Comparison of ENCODE assay signal across 8 cellular contexts in genomic region chr15:84633311-84634227, GRCh38. TPM values are rescaled to one million over a fixed set of nuclear protein-coding genes. Genes with fewer than 3 reads are reported as not detected.
DNase-seq lines count a peak whose midpoint lies in the region; ATAC-seq, FAIRE-seq and TF ChIP-seq lines count a peak whose summit lies in the region.

No MANE protein-coding gene starts in this region.

- no peak for FAIRE-seq in RCC 7860 (lab: Jason Lieb, UNC)

- H3K27me3 ChIP-seq in stomach smooth muscle (ENCODE audit: control insufficient read depth in 1 of 2, insufficient read depth in 2 of 2, low read length in 2 of 2) = no peaks in the 10 kb centered on the region

- peak overlapping the region; percentile 82 to 86 for H3K9ac ChIP-seq in stomach smooth muscle (ENCODE audit: low read length in 2 of 2)

- no peak overlapping the region for H3K27ac Mint-ChIP-seq in neural crest cell (ENCODE audit: unreplicated experiment)

- TF ChIP-seq CTCF in foreskin fibroblast (IDR thresholded peaks at IDR 0.05; ENCODE audit: low read depth, low read length) = no peak
- no peak for TF ChIP-seq CTCF in neural crest cell (conservative IDR thresholded peaks at IDR 0.05)

- peak; percentile 37 for ATAC-seq in HG03457 (IDR thresholded peaks at IDR 0.05; ENCODE audit: unreplicated experiment)

- H3K36me3 ChIP-seq in stomach smooth muscle (ENCODE audit: control insufficient read depth in 2 of 2, insufficient read depth in 2 of 2, low read length in 2 of 2) = peaks cover 7 to 15% of the 10 kb centered on the region in 2 donors

- peaks cover 27% of the 10 kb centered on the region for H3K4me1 ChIP-seq in stomach smooth muscle (ENCODE audit: control insufficient read depth, insufficient read depth, low read length)

- H3K9me3 Mint-ChIP-seq in neural crest cell = no peaks in the 10 kb centered on the region

- H3K27ac ChIP-seq in stomach smooth muscle (ENCODE audit: low read length) = peak overlapping the region; percentile 82

- peaks cover 6% of the 10 kb centered on the region for H3K36me3 Mint-ChIP-seq in neural crest cell (ENCODE audit: low read depth)

- H3K4me3 Mint-ChIP-seq in neural crest cell = peak overlapping the region; percentile 92

- peak; percentile 30 for TF ChIP-seq POLR2A in GM19099 (IDR thresholded peaks at IDR 0.05; ENCODE audit: extremely low read depth, insufficient read length, low read depth)

- H3K27me3 Mint-ChIP-seq in neural crest cell (ENCODE audit: low read depth) = peaks cover 10% of the 10 kb centered on the region

- peak; percentile 41 for DNase-seq in AG08395 (ENCODE audit: low spot score)
- DNase-seq in RCC 7860 (ENCODE audit: low spot score) = peak; percentile 24
- DNase-seq in activated gamma-delta T cell (lab: John Stamatoyannopoulos, UW) = peak; percentile 57
- DNase-seq in foreskin fibroblast = peak; percentile 79 to 88
- peak; percentile 54 for DNase-seq in neural crest cell (ENCODE audit: low read depth, low spot score)

- H3K4me3 ChIP-seq in foreskin fibroblast (ENCODE audit: low read depth in 1 of 2, low read length in 2 of 2) (peak overlapping the region; percentile 75 to 81), stomach smooth muscle (ENCODE audit: low read length in 2 of 2) (peak overlapping the region; percentile 88 to 92)

- no peaks in the 10 kb centered on the region for H3K9me3 ChIP-seq in stomach smooth muscle (ENCODE audit: control insufficient read depth in 2 of 2, low read length in 2 of 2)

- H3K4me1 Mint-ChIP-seq in neural crest cell = peaks cover 31% of the 10 kb centered on the region

RNA-seq across cellular contexts. Expression of gene WDR73, which starts 20.5 kb away (rescaled TPM):
- total RNA-seq in neural crest cell = 47.1 and 53.2 TPM in 2 replicates

RNA-seq across cellular contexts. Expression of gene NMB, which starts 24.4 kb away (rescaled TPM):
- total RNA-seq in neural crest cell = 4.0 and 4.9 TPM in 2 replicates

RNA-seq across cellular contexts. Expression of gene ZSCAN2, which starts 32.8 kb away (rescaled TPM):
- total RNA-seq in neural crest cell = 21.1 and 21.7 TPM in 2 replicates

Comparison
In these comparisons a context has a peak if more than half of its experiments do, and no peak if none do; other contexts are left out.
1. Peak in every context shown above with its lines: DNase-seq, ATAC-seq, H3K4me3 ChIP-seq and H3K27ac ChIP-seq.
2. DNase-seq: peak in every context shown above with its lines; median percentile 84 in foreskin fibroblast; 57 in activated gamma-delta T cell; 54 in neural crest cell; 41 in AG08395; 24 in RCC 7860.